Comparison of ENCODE assay signal across 8 cellular contexts in genomic region chr1:43708006-43708412, GRCh38.
A peak's percentile ranks its signal among the peaks of the same experiment; 100 is the strongest.
DNase-seq lines count a peak whose midpoint lies in the region; ATAC-seq and TF ChIP-seq lines count a peak whose summit lies in the region.

No MANE protein-coding gene starts in this region.

- no peaks in the 10 kb centered on the region for H4K20me1 ChIP-seq in SU-DHL-6 (ENCODE audit: low read depth, low read length)

- H3K27ac ChIP-seq in SU-DHL-6 (ENCODE audit: low read depth, low read length) = peak overlapping the region; percentile 73

- DNase-seq in activated gamma-delta T cell treated with anti-CD3 and anti-CD28 coated beads, Interleukin-2, amount 50 U/mL, for 16 hours (ENCODE audit: low read depth) = peak; percentile 3
- no peak for DNase-seq in activated gamma-delta T cell treated with Interleukin-2 at 50 U/mL for 16 hours
- DNase-seq in fibroblast of mammary gland (ENCODE audit: low read depth) = peak; percentile 56
- no peak for DNase-seq in skeletal muscle cell (ENCODE audit: low read depth)
- DNase-seq in stimulated activated CD4-positive, alpha-beta T cell treated with anti-CD3 and anti-CD28 coated beads, Interleukin-15, amount 100 ng/mL, for 24 hours = no peak
- DNase-seq in stimulated activated CD4-positive, alpha-beta T cell treated with anti-CD3 and anti-CD28 coated beads, Interleukin-4, amount 100 ng/mL, for 24 hours = no peak

- peak overlapping the region; percentile 92 for H3K9ac ChIP-seq in SU-DHL-6 (ENCODE audit: low read length)

- peaks cover 11% of the 10 kb centered on the region for H3F3A ChIP-seq in SU-DHL-6 (ENCODE audit: insufficient read depth)

- ATAC-seq in activated CD4-positive, CD25-positive, alpha-beta regulatory T cell treated with anti-CD3 and anti-CD28 coated beads, Interleukin-2, amount 50 U/mL, for 24 hours = no peak

- H3K9me3 ChIP-seq in SU-DHL-6 (ENCODE audit: insufficient read depth, low read length) = no peaks in the 10 kb centered on the region

- H3K36me3 ChIP-seq in SU-DHL-6 (ENCODE audit: low read length) = no peaks in the 10 kb centered on the region

- H3K4me2 ChIP-seq in SU-DHL-6 (ENCODE audit: low read depth, low read length, poor library complexity, severe bottlenecking) = peak overlapping the region; percentile 88

- TF ChIP-seq CTCF in SU-DHL-6 (IDR thresholded peaks at IDR 0.05; ENCODE audit: insufficient read depth, low read length, poor library complexity, severe bottlenecking) (no peak), fibroblast of mammary gland (conservative IDR thresholded peaks at IDR 0.05; ENCODE audit: control insufficient read depth, insufficient read depth, low read depth, low read length) (no peak)

- H3K27me3 ChIP-seq in SU-DHL-6 (ENCODE audit: low read length) = no peaks in the 10 kb centered on the region

- H2AFZ ChIP-seq in SU-DHL-6 (ENCODE audit: low read depth, low read length, severe bottlenecking) = peak overlapping the region; percentile 45

- H3K79me2 ChIP-seq in SU-DHL-6 (ENCODE audit: insufficient read depth, low read length) = peaks cover 46% of the 10 kb centered on the region

- no peaks in the 10 kb centered on the region for H3K9me2 ChIP-seq in SU-DHL-6 (replicated peaks; ENCODE audit: insufficient read depth, low read length)

- H3K4me3 ChIP-seq in SU-DHL-6 (ENCODE audit: insufficient read depth, low read length, poor library complexity, severe bottlenecking) (peak overlapping the region; percentile 91), fibroblast of mammary gland (ENCODE audit: control insufficient read depth, low read depth, low read length) (peak overlapping the region; percentile 86), skeletal muscle cell (ENCODE audit: low read depth, low read length) (peak overlapping the region; percentile 87)

Comparison
In these comparisons a context has a peak if more than half of its experiments do, and no peak if none do; other contexts are left out.
1. DNase-seq: peak in activated gamma-delta T cell treated with anti-CD3 and anti-CD28 coated beads, Interleukin-2, amount 50 U/mL, for 16 hours (single experiment) and fibroblast of mammary gland (single experiment); none in activated gamma-delta T cell treated with Interleukin-2 at 50 U/mL for 16 hours (single experiment), skeletal muscle cell (single experiment), stimulated activated CD4-positive, alpha-beta T cell treated with anti-CD3 and anti-CD28 coated beads, Interleukin-15, amount 100 ng/mL, for 24 hours (single experiment) and stimulated activated CD4-positive, alpha-beta T cell treated with anti-CD3 and anti-CD28 coated beads, Interleukin-4, amount 100 ng/mL, for 24 hours (single experiment).
2. Peak in every context shown above with its lines, with median percentiles within 50 percentile points of each other: H3K4me3 ChIP-seq.